ENCODE assay signal across 19 cellular contexts in genomic region chr19:42083537-42083936, GRCh38. TPM values are rescaled to one million over a fixed set of nuclear protein-coding genes. Genes with fewer than 3 reads are reported as not detected.
DNase-seq lines count a peak whose midpoint lies in the region; ATAC-seq, FAIRE-seq and TF ChIP-seq lines count a peak whose summit lies in the region.
"Had no signal": no experiment of that assay in that cellular context is flagged by ENCODE, and none has a peak within 500 bp of the region (broad histone marks: within the 10 kb centered on the region; RNA-seq: fewer than 3 reads in every experiment).

No MANE protein-coding gene starts in this region.

- TF ChIP-seq EP300 in HepG2 (IDR thresholded peaks at IDR 0.05; ENCODE audit: low read depth in 2 of 2, low read length in 2 of 2) (no peak), HepG2 (CRISPR knock-in tag; IDR thresholded peaks at IDR 0.05; ENCODE audit: borderline replicate concordance) (no peak)

- H3K27ac ChIP-seq in HepG2 (ENCODE audit: extremely low read length, insufficient read depth, low read length) (no peak overlapping the region), right lobe of liver (no peak overlapping the region)

- H3K27me3 ChIP-seq in HepG2 (ENCODE audit: control insufficient read depth in 1 of 2, insufficient read depth in 2 of 2, low read length in 2 of 2) = 0 out of 5 replicates have a peak, but pooled peaks cover 0 to 2% of the 10 kb centered on the region in 2 experiments
- H3K27me3 ChIP-seq in right lobe of liver = no peaks in the 10 kb centered on the region
- H3K27me3 ChIP-seq: BE2C had no signal

- H3K4me3 ChIP-seq in HepG2 (replicated peaks in 1 of 3; ENCODE audit: insufficient read depth in 1 of 3, low read depth in 2 of 3, low read length in 3 of 3) (no peak overlapping the region), right lobe of liver (no peak overlapping the region)

- CTCF ChIA-PET in HepG2 (lab: Yijun Ruan, JAX; ENCODE audit: low intra/inter-chr PET ratio, low total read pairs) = no interaction called here

- TF ChIP-seq CTCF in HepG2 (CRISPR knock-in tag; IDR thresholded peaks at IDR 0.05) (no peak), right lobe of liver (IDR thresholded peaks at IDR 0.05) (no peak), progenitor cell of endocrine pancreas (IDR thresholded peaks at IDR 0.05; ENCODE audit: unreplicated experiment) (no peak)

- ATAC-seq in HepG2 (no peak), right lobe of liver (no peak), T-helper 17 cell (no peak), HG02970 (IDR thresholded peaks at IDR 0.05; ENCODE audit: low FRiP score, unreplicated experiment) (no peak)
- ATAC-seq: CD8-positive, alpha-beta T cell had no signal

- in situ Hi-C loops in HepG2 (cut with HindIII; ENCODE audit: extremely low pct_ligation_motif_present, low pct_unique_long_range_greater_than_20kb) = no loop called here

- no peak for FAIRE-seq in HepG2 (lab: Jason Lieb, UNC)
- FAIRE-seq: D721Med, GM12892 had no signal

- WGBS in HepG2 (ENCODE audit: low lambda C conversion rate) = 96% methylated on average over 5 of the region's 5 CpGs
- 97% methylated on average over 5 of the region's 5 CpGs for WGBS in right lobe of liver (ENCODE audit: insufficient coverage, low coverage, low lambda C conversion rate, missing lambda C conversion rate)

- TF ChIP-seq RAD21 in HepG2 (CRISPR knock-in tag; IDR thresholded peaks at IDR 0.05) = no peak

- DNase-seq in HepG2 (ENCODE audit: low spot score) (no peak), right lobe of liver (no peak), T-helper 17 cell (no peak), immature natural killer cell (no peak), retina (no peak), progenitor cell of endocrine pancreas (ENCODE audit: low spot score, unreplicated experiment) (no peak)
- DNase-seq: BE2C; CD8-positive, alpha-beta T cell; COR-L47; DMS153; DND-41; GDM1; HCEC 1CT had no signal

- peaks cover 16% of the 10 kb centered on the region for H3K4me1 Mint-ChIP-seq in T-helper 17 cell
- peaks cover 8% of the 10 kb centered on the region in 2 donors for H3K4me1 Mint-ChIP-seq in immature natural killer cell
- H3K4me1 Mint-ChIP-seq in progenitor cell of endocrine pancreas (ENCODE audit: low read depth) = peaks cover 5% of the 10 kb centered on the region

- H3K36me3 Mint-ChIP-seq in T-helper 17 cell (ENCODE audit: low read depth) (no peaks in the 10 kb centered on the region), immature natural killer cell (peaks cover 0 to 14% (median 5%) of the 10 kb centered on the region in 3 donors), progenitor cell of endocrine pancreas (ENCODE audit: insufficient read depth) (peaks cover 14% of the 10 kb centered on the region)

- BruUV-seq in HepG2 (replicated peaks; lab: Mats Ljungman, UMichigan) = no TSS peak

- H3K4me3 Mint-ChIP-seq in T-helper 17 cell (no peak overlapping the region), immature natural killer cell (no peak overlapping the region), progenitor cell of endocrine pancreas (ENCODE audit: low read depth) (no peak overlapping the region)
- H3K4me3 Mint-ChIP-seq: CD14-positive monocyte; CD8-positive, alpha-beta T cell had no signal

- H3K9me3 Mint-ChIP-seq in immature natural killer cell (no peaks in the 10 kb centered on the region), progenitor cell of endocrine pancreas (ENCODE audit: low read depth) (no peaks in the 10 kb centered on the region)
- H3K9me3 Mint-ChIP-seq: CD14-positive monocyte; CD8-positive, alpha-beta T cell; IgD-negative memory B cell had no signal

- H4K20me1 ChIP-seq in HepG2 (ENCODE audit: insufficient read depth, low read length) = peaks cover 16% of the 10 kb centered on the region; the same call in 1 of the 2 replicates

- peaks cover 22 to 26% of the 10 kb centered on the region in 2 experiments; a peak in 4 of 5 replicates for H3K36me3 ChIP-seq in HepG2 (replicated peaks in 1 of 2; ENCODE audit: control insufficient read depth in 1 of 2, insufficient read depth in 2 of 2, low read length in 2 of 2)
- H3K36me3 ChIP-seq in right lobe of liver = peaks cover 0 to 26% (median 6%) of the 10 kb centered on the region in 4 donors

- H3K27me3 Mint-ChIP-seq in T-helper 17 cell (no peaks in the 10 kb centered on the region), immature natural killer cell (ENCODE audit: low read depth in 3 of 3) (peaks cover 0 to 2% (median 2%) of the 10 kb centered on the region in 3 donors), progenitor cell of endocrine pancreas (no peaks in the 10 kb centered on the region)
- H3K27me3 Mint-ChIP-seq: IgD-negative memory B cell had no signal

- H3K4me1 ChIP-seq in HepG2 (ENCODE audit: insufficient read depth, low read length) (peaks cover 40% of the 10 kb centered on the region), right lobe of liver (peaks cover 0 to 5% (median 0%) of the 10 kb centered on the region in 4 donors)
- H3K4me1 ChIP-seq: BE2C had no signal

- no peak overlapping the region for H3K9ac ChIP-seq in HepG2 (ENCODE audit: insufficient read depth, low read depth, low read length)

- H3K4me2 ChIP-seq in HepG2 (ENCODE audit: low read depth, low read length) = no peak overlapping the region

- H3K9me3 ChIP-seq in HepG2 (ENCODE audit: low read length) = no peaks in the 10 kb centered on the region
- H3K9me3 ChIP-seq in right lobe of liver = no peaks in the 10 kb centered on the region
- H3K9me3 ChIP-seq in T-helper 17 cell (ENCODE audit: control insufficient read depth, low read length, poor library complexity, severe bottlenecking) = no peaks in the 10 kb centered on the region
- H3K9me3 ChIP-seq: BE2C had no signal

- H3K27ac Mint-ChIP-seq in T-helper 17 cell = peak overlapping the region; percentile 71
- peak overlapping the region in 4 of 6 donors; percentile 11 to 49 (median 28) for H3K27ac Mint-ChIP-seq in immature natural killer cell
- H3K27ac Mint-ChIP-seq in progenitor cell of endocrine pancreas = no peak overlapping the region

- H2AFZ ChIP-seq in HepG2 (ENCODE audit: low read length) = no peak overlapping the region

- intact Hi-C loops in HepG2 (cut with micrococcal nuclease; ENCODE audit: unreplicated experiment) = no loop called here
- intact Hi-C loops in right lobe of liver (cut with DNase I) = no loop called here

- peaks cover 2% of the 10 kb centered on the region for H3K79me2 ChIP-seq in HepG2 (ENCODE audit: insufficient read depth, low read length)

- POLR2A ChIA-PET in HepG2 (lab: Yijun Ruan, JAX) = no interaction called here

- TF ChIP-seq POLR2A in HepG2 (IDR thresholded peaks at IDR 0.05; ENCODE audit: insufficient read depth in 1 of 2, low read depth in 2 of 2, low read length in 2 of 2) = no peak
- no peak for TF ChIP-seq POLR2A in right lobe of liver (IDR thresholded peaks at IDR 0.05)

RNA-seq across cellular contexts. Expression of gene ZNF574, which starts 7.6 kb away (rescaled TPM):
- total RNA-seq in HepG2 (2016; rRNA removed; fragmentation: Illumina TruSeq; extraction: Trizol) (7.9 and 8.2 TPM in 2 replicates), right lobe of liver (1 to 10 TPM; 4.3 to 5.8 (median 4.7) TPM), T-helper 17 cell (10 to 100 TPM; 23.1 to 23.6 TPM), progenitor cell of endocrine pancreas (19.3 and 22.5 TPM in 2 replicates)
- 2.3 and 2.4 TPM in 2 replicates for total RNA-seq in HepG2 (2016; cell fraction: cytosol; rRNA removed; fragmentation: Illumina TruSeq; extraction: Trizol; ENCODE audit: low read depth)
- total RNA-seq in HepG2 (2016; cell fraction: insoluble cytoplasmic fraction; rRNA removed; fragmentation: Illumina TruSeq; extraction: Trizol) = 7.7 and 8.2 TPM in 2 replicates
- total RNA-seq in HepG2 (2016; cell fraction: membrane; rRNA removed; fragmentation: Illumina TruSeq; extraction: Trizol) = 5.2 and 5.9 TPM in 2 replicates
- 4.3 and 4.9 TPM in 2 replicates for total RNA-seq in HepG2 (2016; cell fraction: nucleus; rRNA removed; fragmentation: Illumina TruSeq; extraction: Trizol)
- polyA plus RNA-seq in HepG2 (2011; rRNA removed) (7.7 and 9.5 TPM in 2 replicates), immature natural killer cell (10 to 100 TPM; 12.4 to 29.6 (median 20.3) TPM)
- 6.7 and 9.5 TPM in 2 replicates for polyA plus RNA-seq in HepG2 (2011; cell fraction: cytosol; rRNA removed)
- polyA plus RNA-seq in HepG2 (2011; cell fraction: nucleus; rRNA removed) = 9.5 and 11.0 TPM in 2 replicates
- polyA plus RNA-seq in HepG2 (2012) = 4.3 and 4.4 TPM in 2 replicates
- polyA plus RNA-seq in HepG2 (2016; cell fraction: cytosol; fragmentation: Illumina TruSeq; extraction: Trizol; ENCODE audit: low read depth) = 0.51 and 0.69 TPM in 2 replicates
- polyA plus RNA-seq in HepG2 (2016; cell fraction: insoluble cytoplasmic fraction; fragmentation: Illumina TruSeq; extraction: Trizol; ENCODE audit: low read depth) = 6.5 and 7.9 TPM in 2 replicates
- polyA plus RNA-seq in HepG2 (2016; cell fraction: membrane; fragmentation: Illumina TruSeq; extraction: Trizol; ENCODE audit: low read depth) = 1.4 TPM in 2 replicates
- polyA plus RNA-seq in HepG2 (2016; cell fraction: nucleus; fragmentation: Illumina TruSeq; extraction: Trizol; ENCODE audit: insufficient read depth, low read depth) = 6.0 and 6.3 TPM in 2 replicates
- polyA minus RNA-seq in HepG2 (2011; rRNA and poly(A)+ RNA removed; ENCODE audit: low replicate concordance) = 24.3 and 39.3 TPM in 2 replicates
- polyA minus RNA-seq in HepG2 (2011; cell fraction: cytosol; rRNA and poly(A)+ RNA removed) = 12.1 and 12.4 TPM in 2 replicates
- polyA minus RNA-seq in HepG2 (2011; cell fraction: nucleus; rRNA and poly(A)+ RNA removed) = 5.8 and 6.5 TPM in 2 replicates

RNA-seq across cellular contexts. Expression of gene GRIK5, which starts 13.5 kb away (rescaled TPM):
- total RNA-seq in HepG2 (2016; rRNA removed; fragmentation: Illumina TruSeq; extraction: Trizol) (not detected in 2 replicates), right lobe of liver (under 1 TPM in 4 of 6 experiments, not detected in 2; 0.15 to 0.42 (median 0.17) TPM), T-helper 17 cell (under 1 TPM; 0.42 to 0.55 TPM), progenitor cell of endocrine pancreas (10.7 and 11.6 TPM in 2 replicates)
- not detected in 2 replicates for total RNA-seq in HepG2 (2016; cell fraction: cytosol; rRNA removed; fragmentation: Illumina TruSeq; extraction: Trizol; ENCODE audit: low read depth)
- not detected in 2 replicates for total RNA-seq in HepG2 (2016; cell fraction: insoluble cytoplasmic fraction; rRNA removed; fragmentation: Illumina TruSeq; extraction: Trizol)
- not detected in 2 replicates for total RNA-seq in HepG2 (2016; cell fraction: membrane; rRNA removed; fragmentation: Illumina TruSeq; extraction: Trizol)
- total RNA-seq in HepG2 (2016; cell fraction: nucleus; rRNA removed; fragmentation: Illumina TruSeq; extraction: Trizol) = not detected in 2 replicates
- polyA plus RNA-seq in HepG2 (2011; rRNA removed) (0.05 TPM in 1 of 2 replicates, not detected in the other), immature natural killer cell (not detected)
- polyA plus RNA-seq in HepG2 (2011; cell fraction: cytosol; rRNA removed) = 0.03 TPM in 1 of 2 replicates, not detected in the other
- polyA plus RNA-seq in HepG2 (2011; cell fraction: nucleus; rRNA removed) = 0.10 and 0.14 TPM in 2 replicates
- not detected in 2 replicates for polyA plus RNA-seq in HepG2 (2012)
- not detected in 2 replicates for polyA plus RNA-seq in HepG2 (2016; cell fraction: cytosol; fragmentation: Illumina TruSeq; extraction: Trizol; ENCODE audit: low read depth)
- polyA plus RNA-seq in HepG2 (2016; cell fraction: insoluble cytoplasmic fraction; fragmentation: Illumina TruSeq; extraction: Trizol; ENCODE audit: low read depth) = not detected in 2 replicates
- not detected in 2 replicates for polyA plus RNA-seq in HepG2 (2016; cell fraction: membrane; fragmentation: Illumina TruSeq; extraction: Trizol; ENCODE audit: low read depth)
- not detected in 2 replicates for polyA plus RNA-seq in HepG2 (2016; cell fraction: nucleus; fragmentation: Illumina TruSeq; extraction: Trizol; ENCODE audit: insufficient read depth, low read depth)
- 0.08 and 0.12 TPM in 2 replicates for polyA minus RNA-seq in HepG2 (2011; rRNA and poly(A)+ RNA removed; ENCODE audit: low replicate concordance)
- not detected in 2 replicates for polyA minus RNA-seq in HepG2 (2011; cell fraction: cytosol; rRNA and poly(A)+ RNA removed)
- polyA minus RNA-seq in HepG2 (2011; cell fraction: nucleus; rRNA and poly(A)+ RNA removed) = not detected in 2 replicates
- polyA plus RNA-seq: IgD-negative memory B cell had no signal

RNA-seq across cellular contexts. Expression of gene POU2F2, which starts 48.7 kb away (rescaled TPM):
- total RNA-seq in HepG2 (2016; rRNA removed; fragmentation: Illumina TruSeq; extraction: Trizol) = 0.03 and 0.09 TPM in 2 replicates
- not detected in 2 replicates for total RNA-seq in HepG2 (2016; cell fraction: cytosol; rRNA removed; fragmentation: Illumina TruSeq; extraction: Trizol; ENCODE audit: low read depth)
- 0.10 and 0.28 TPM in 2 replicates for total RNA-seq in HepG2 (2016; cell fraction: insoluble cytoplasmic fraction; rRNA removed; fragmentation: Illumina TruSeq; extraction: Trizol)
- 0.06 TPM in 1 of 2 replicates, not detected in the other for total RNA-seq in HepG2 (2016; cell fraction: membrane; rRNA removed; fragmentation: Illumina TruSeq; extraction: Trizol)
- 0.22 TPM in 1 of 2 replicates, not detected in the other for total RNA-seq in HepG2 (2016; cell fraction: nucleus; rRNA removed; fragmentation: Illumina TruSeq; extraction: Trizol)
- 0.17 and 0.25 TPM in 2 replicates for polyA plus RNA-seq in HepG2 (2011; rRNA removed)
- polyA plus RNA-seq in HepG2 (2011; cell fraction: cytosol; rRNA removed) = 0.09 and 0.19 TPM in 2 replicates
- 1.3 TPM in 2 replicates for polyA plus RNA-seq in HepG2 (2011; cell fraction: nucleus; rRNA removed)
- polyA plus RNA-seq in HepG2 (2012) = 0.19 and 0.59 TPM in 2 replicates
- polyA plus RNA-seq in HepG2 (2016; cell fraction: cytosol; fragmentation: Illumina TruSeq; extraction: Trizol; ENCODE audit: low read depth) = not detected in 2 replicates
- polyA plus RNA-seq in HepG2 (2016; cell fraction: insoluble cytoplasmic fraction; fragmentation: Illumina TruSeq; extraction: Trizol; ENCODE audit: low read depth) = 0.19 and 0.27 TPM in 2 replicates
- polyA plus RNA-seq in HepG2 (2016; cell fraction: membrane; fragmentation: Illumina TruSeq; extraction: Trizol; ENCODE audit: low read depth) = not detected in 2 replicates
- 0.47 and 1.5 TPM in 2 replicates for polyA plus RNA-seq in HepG2 (2016; cell fraction: nucleus; fragmentation: Illumina TruSeq; extraction: Trizol; ENCODE audit: insufficient read depth, low read depth)
- 0.14 and 0.24 TPM in 2 replicates for polyA minus RNA-seq in HepG2 (2011; rRNA and poly(A)+ RNA removed; ENCODE audit: low replicate concordance)
- polyA minus RNA-seq in HepG2 (2011; cell fraction: cytosol; rRNA and poly(A)+ RNA removed) = not detected in 2 replicates
- 0.64 and 0.87 TPM in 2 replicates for polyA minus RNA-seq in HepG2 (2011; cell fraction: nucleus; rRNA and poly(A)+ RNA removed)
- total RNA-seq in right lobe of liver = 1 to 10 TPM in 3 of 6 experiments, under 1 TPM in 3; 0.18 to 3.0 (median 1.00) TPM
- total RNA-seq in T-helper 17 cell = 10 to 100 TPM; 24.5 to 42.7 TPM
- polyA plus RNA-seq in immature natural killer cell = 10 to 100 TPM in 1 of 3 donors, 1 to 10 TPM in 2; 2.0 to 10.3 (median 2.1) TPM
- 0.89 and 1.6 TPM in 2 replicates for total RNA-seq in progenitor cell of endocrine pancreas
- total RNA-seq: A172 had no signal
